Comparison of ENCODE assay signal across 33 cellular contexts in genomic region chr5:165196961-165197360, GRCh38.
"Had no signal": no experiment of that assay in that cellular context is flagged by ENCODE, and none has a peak within 500 bp of the region (broad histone marks: within the 10 kb centered on the region; RNA-seq: fewer than 3 reads in every experiment).

No MANE protein-coding gene starts in this region.

- H3K4me3 ChIP-seq: adrenal gland, ascending aorta, body of pancreas, breast epithelium had no signal

- H3K4me1 ChIP-seq: adrenal gland, ascending aorta, body of pancreas, breast epithelium had no signal

- H3K27ac ChIP-seq: adrenal gland, ascending aorta, body of pancreas, brain microvascular endothelial cell, breast epithelium, VCaP had no signal

- DNase-seq: activated B cell treated with CpG ODN at 0.5 μM for 24 hours; activated CD4-positive, alpha-beta memory T cell treated with anti-CD3 and anti-CD28 coated beads for 36 hours; activated CD4-positive, alpha-beta T cell treated with anti-CD3 and anti-CD28 coated beads for 4 hours; activated CD4-positive, alpha-beta T cell treated with anti-CD3 and anti-CD28 coated beads, Interleukin-2, amount 10 ng/mL, durations not matched to agents 24 days and 14 days; activated CD4-positive, alpha-beta T cell treated with anti-CD3 and anti-CD28 coated beads, Interleukin-2, amount 50 U/mL, for 1 hour; activated CD4-positive, alpha-beta T cell treated with anti-CD3 and anti-CD28 coated beads, Interleukin-2, amount 50 U/mL, for 4 hours; activated CD4-positive, CD25-positive, alpha-beta regulatory T cell treated with anti-CD3 and anti-CD28 coated beads, Interleukin-2, amount 50 U/mL, for 72 hours; activated CD8-positive, alpha-beta memory T cell treated with anti-CD3 and anti-CD28 coated beads, Interleukin-2, amount 50 U/mL, for 4 hours; activated CD8-positive, alpha-beta T cell treated with anti-CD3 and anti-CD28 coated beads for 36 hours; activated effector memory CD4-positive, alpha-beta T cell treated with anti-CD3 and anti-CD28 coated beads, Interleukin-2, amount 50 U/mL, for 16 hours; activated gamma-delta T cell treated with Interleukin-2 at 50 U/mL for 16 hours; activated naive CD4-positive, alpha-beta T cell; activated naive CD4-positive, alpha-beta T cell treated with anti-CD3 and anti-CD28 coated beads for 36 hours; activated naive CD4-positive, alpha-beta T cell treated with anti-CD3 and anti-CD28 coated beads, Interleukin-2, amount 50 U/mL, for 16 hours; activated naive CD8-positive, alpha-beta T cell treated with anti-CD3 and anti-CD28 coated beads for 36 hours; activated T-cell treated with anti-CD3 and anti-CD28 coated beads for 4 hours; activated T-cell treated with anti-CD3 and anti-CD28 coated beads, Interleukin-2, amount 50 U/mL, for 1 hour; activated T-cell treated with anti-CD3 and anti-CD28 coated beads, Interleukin-2, amount 50 U/mL, for 4 hours; activated T-cell treated with anti-CD3 and anti-CD28 coated beads, Interleukin-2, amount 50 U/mL, for 72 hours; adrenal gland; amygdala; anterior cingulate cortex; body of pancreas; brain microvascular endothelial cell; cerebellar nuclear complex; T-helper 1 cell; T-helper 2 cell; T-helper 9 cell had no signal

- ATAC-seq: activated CD8-positive, alpha-beta T cell treated with anti-CD3 and anti-CD28 coated beads for 36 hours; activated naive CD4-positive, alpha-beta T cell treated with anti-CD3 and anti-CD28 coated beads, Interleukin-2, amount 50 U/mL, for 72 hours; activated T-cell treated with anti-CD3 and anti-CD28 coated beads, Interleukin-2, amount 50 U/mL, for 4 hours; activated T-cell treated with anti-CD3 and anti-CD28 coated beads, Interleukin-2, amount 50 U/mL, for 72 hours; activated T-helper 17 cell treated with anti-CD3 and anti-CD28 coated beads, Interleukin-2, amount 50 U/mL, for 72 hours; body of pancreas had no signal

- H3K9me3 ChIP-seq: adrenal gland, ascending aorta, body of pancreas, breast epithelium had no signal

- H3K27me3 ChIP-seq: adrenal gland, ascending aorta, body of pancreas, brain microvascular endothelial cell, breast epithelium had no signal
